Comparison of ENCODE assay signal across 9 cellular contexts in the genomic region with DNA sequence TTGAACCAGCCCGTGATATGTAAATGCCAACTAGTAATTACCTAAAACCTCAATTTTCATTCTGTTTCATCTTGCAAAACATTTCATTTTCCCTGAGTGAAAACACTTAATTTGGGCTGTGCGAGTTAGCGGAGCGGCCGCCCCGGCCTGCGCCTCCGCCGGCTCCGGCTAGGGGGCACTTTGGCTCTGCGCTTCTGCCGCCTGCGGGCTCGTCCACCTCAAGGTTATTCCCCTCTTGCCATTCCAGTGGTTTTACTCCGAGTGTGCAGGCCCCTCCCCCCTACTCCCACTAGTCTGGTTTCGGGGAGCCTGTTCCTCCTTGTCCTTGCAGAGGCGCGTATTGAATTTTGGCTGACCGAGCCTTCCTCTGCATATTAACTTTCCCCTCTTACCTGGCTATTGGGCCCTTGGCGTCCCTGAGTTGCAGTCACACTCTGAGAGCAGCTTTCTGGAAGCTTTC.
DNase-seq lines count a peak whose midpoint lies in the region; ATAC-seq lines count a peak whose summit lies in the region.
"Had no signal": no experiment of that assay in that cellular context is flagged by ENCODE, and none has a peak within 500 bp of the region (broad histone marks: within the 10 kb centered on the region; RNA-seq: fewer than 3 reads in every experiment).

No MANE protein-coding gene starts in this region.

- H3K27me3 ChIP-seq in HAP-1 (ENCODE audit: low read depth) (no peaks in the 10 kb centered on the region), iPS-15b (ENCODE audit: control insufficient read depth, insufficient read depth, low read length) (no peaks in the 10 kb centered on the region)

- H3K36me3 Mint-ChIP-seq in stimulated activated naive B cell treated with anti-CD40 and anti-IgM and Interleukin-4, amounts not matched to agents 10 μg/mL and 1 μg/mL and 100 μg/mL, for 72 hours: peaks cover 7 to 16% of the 10 kb centered on the region in 2 donors

- H3K4me1 ChIP-seq in HAP-1 (peaks cover 7% of the 10 kb centered on the region), iPS-15b (ENCODE audit: control insufficient read depth, insufficient read depth, low read length) (peaks cover 29% of the 10 kb centered on the region)

- peaks cover 11 to 21% of the 10 kb centered on the region in 2 donors for H3K4me1 Mint-ChIP-seq in stimulated activated naive B cell treated with anti-CD40 and anti-IgM and Interleukin-4, amounts not matched to agents 10 μg/mL and 1 μg/mL and 100 μg/mL, for 72 hours
- H3K4me1 Mint-ChIP-seq: activated B cell treated with CpG ODN at 0.5 μM for 24 hours had no signal

- H3K27ac Mint-ChIP-seq in stimulated activated naive B cell treated with anti-CD40 and anti-IgM and Interleukin-4, amounts not matched to agents 10 μg/mL and 1 μg/mL and 100 μg/mL, for 72 hours: no peak overlapping the region
- H3K27ac Mint-ChIP-seq: activated B cell treated with CpG ODN at 0.5 μM for 24 hours had no signal

- H3K9me3 ChIP-seq in HAP-1 (no peaks in the 10 kb centered on the region), iPS-15b (ENCODE audit: control insufficient read depth, insufficient read depth, low read length) (no peaks in the 10 kb centered on the region)

- in situ Hi-C loops in HAP-1 (cut with MboI; ENCODE audit: low sequenced_read_pairs): no loop called here

- H3K4me3 ChIP-seq in HAP-1: no peak overlapping the region
- peak overlapping the region; percentile 33 for H3K4me3 ChIP-seq in iPS-15b (ENCODE audit: low read depth, low read length)

- H3K4me3 Mint-ChIP-seq in stimulated activated naive B cell treated with anti-CD40 and anti-IgM and Interleukin-4, amounts not matched to agents 10 μg/mL and 1 μg/mL and 100 μg/mL, for 72 hours: peak overlapping the region in 1 of 2 donors; percentile 23
- H3K4me3 Mint-ChIP-seq: activated B cell treated with CpG ODN at 0.5 μM for 24 hours had no signal

- no peak overlapping the region for H3K9ac ChIP-seq in iPS-15b (ENCODE audit: low read depth, low read length)

- H3K36me3 ChIP-seq in HAP-1 (replicated peaks): no peaks in the 10 kb centered on the region
- no peaks in the 10 kb centered on the region for H3K36me3 ChIP-seq in iPS-15b (ENCODE audit: control insufficient read depth, insufficient read depth, low read length)

- H3K9me3 Mint-ChIP-seq in stimulated activated naive B cell treated with anti-CD40 and anti-IgM and Interleukin-4, amounts not matched to agents 10 μg/mL and 1 μg/mL and 100 μg/mL, for 72 hours: no peaks in the 10 kb centered on the region
- H3K9me3 Mint-ChIP-seq: activated B cell treated with CpG ODN at 0.5 μM for 24 hours had no signal

- DNase-seq in HAP-1 (ENCODE audit: low spot score in 2 of 2): peak; percentile 69 to 81
- DNase-seq in amniotic epithelial cell (ENCODE audit: low read depth): peak; percentile 80
- no peak for DNase-seq in stimulated activated naive B cell treated with anti-CD40 and anti-IgM and Interleukin-4, amounts not matched to agents 10 μg/mL and 1 μg/mL and 100 μg/mL, for 72 hours
- no peak for DNase-seq in OCI-M2 (lab: John Stamatoyannopoulos, UW; ENCODE audit: unreplicated experiment)
- DNase-seq in effector CD8-positive, alpha-beta T cell (lab: John Stamatoyannopoulos, UW): no peak
- no peak for DNase-seq in DMS114 treated with DMSO at 0.1 percent for 48 hours (lab: John Stamatoyannopoulos, UW; ENCODE audit: unreplicated experiment)
- DNase-seq in NCI-H1694 treated with DMSO at 0.1 percent for 48 hours (lab: John Stamatoyannopoulos, UW): no peak
- DNase-seq: activated B cell treated with CpG ODN at 0.5 μM for 24 hours had no signal

- ATAC-seq in stimulated activated naive B cell treated with anti-CD40 and anti-IgM and Interleukin-4, amounts not matched to agents 10 μg/mL and 1 μg/mL and 100 μg/mL, for 72 hours (replicated peaks): peak; percentile 23 to 55

- no peaks in the 10 kb centered on the region for H3K27me3 Mint-ChIP-seq in stimulated activated naive B cell treated with anti-CD40 and anti-IgM and Interleukin-4, amounts not matched to agents 10 μg/mL and 1 μg/mL and 100 μg/mL, for 72 hours
- H3K27me3 Mint-ChIP-seq: activated B cell treated with CpG ODN at 0.5 μM for 24 hours had no signal

Comparison
In these comparisons a context has a peak if more than half of its experiments do, and no peak if none do; other contexts are left out.
1. DNase-seq: peak in HAP-1 (2 of 2) and amniotic epithelial cell (single experiment); none in stimulated activated naive B cell treated with anti-CD40 and anti-IgM and Interleukin-4, amounts not matched to agents 10 μg/mL and 1 μg/mL and 100 μg/mL, for 72 hours (single experiment), OCI-M2 (single experiment), effector CD8-positive, alpha-beta T cell (single experiment), DMS114 treated with DMSO at 0.1 percent for 48 hours (single experiment) and NCI-H1694 treated with DMSO at 0.1 percent for 48 hours (single experiment).